Comparison of ENCODE assay signal across 1 cellular context in the genomic region with DNA sequence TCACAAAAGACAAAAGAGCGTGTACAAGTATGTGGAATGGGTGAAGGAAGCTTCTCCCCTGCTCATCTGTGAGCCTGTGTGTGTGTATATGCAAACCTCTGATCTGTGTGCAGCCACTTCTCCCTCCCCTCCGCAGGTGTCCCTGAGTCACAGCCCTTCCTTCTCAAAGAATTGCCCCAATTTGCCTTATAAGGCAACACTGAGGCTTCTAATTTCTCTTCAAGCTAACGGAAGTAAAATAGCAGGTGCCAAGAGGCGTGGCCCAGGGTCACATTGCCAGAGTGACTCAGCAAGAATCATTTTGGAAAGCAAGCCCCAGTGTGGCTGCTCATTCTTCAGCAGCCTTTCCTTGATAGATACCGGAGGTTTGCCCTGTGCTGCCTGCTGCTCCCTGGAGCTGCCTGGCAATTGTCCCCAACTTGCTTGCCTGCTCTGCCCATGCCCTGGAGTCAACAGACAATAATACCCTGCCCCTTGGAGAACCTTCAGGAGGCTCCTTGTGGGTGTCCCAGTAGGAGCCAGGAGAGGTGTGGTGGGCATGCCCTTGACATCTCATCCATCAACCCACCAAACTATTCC.
A peak's percentile ranks its signal among the peaks of the same experiment; 100 is the strongest.
TF ChIP-seq lines count a peak whose summit lies in the region.

No MANE protein-coding gene starts in this region.

TF ChIP-seq in K562, 482 proteins besides CTCF, POLR2A, EP300 and RAD21 (continued from another document and continues in another):
- TF ChIP-seq, protein P1, sequence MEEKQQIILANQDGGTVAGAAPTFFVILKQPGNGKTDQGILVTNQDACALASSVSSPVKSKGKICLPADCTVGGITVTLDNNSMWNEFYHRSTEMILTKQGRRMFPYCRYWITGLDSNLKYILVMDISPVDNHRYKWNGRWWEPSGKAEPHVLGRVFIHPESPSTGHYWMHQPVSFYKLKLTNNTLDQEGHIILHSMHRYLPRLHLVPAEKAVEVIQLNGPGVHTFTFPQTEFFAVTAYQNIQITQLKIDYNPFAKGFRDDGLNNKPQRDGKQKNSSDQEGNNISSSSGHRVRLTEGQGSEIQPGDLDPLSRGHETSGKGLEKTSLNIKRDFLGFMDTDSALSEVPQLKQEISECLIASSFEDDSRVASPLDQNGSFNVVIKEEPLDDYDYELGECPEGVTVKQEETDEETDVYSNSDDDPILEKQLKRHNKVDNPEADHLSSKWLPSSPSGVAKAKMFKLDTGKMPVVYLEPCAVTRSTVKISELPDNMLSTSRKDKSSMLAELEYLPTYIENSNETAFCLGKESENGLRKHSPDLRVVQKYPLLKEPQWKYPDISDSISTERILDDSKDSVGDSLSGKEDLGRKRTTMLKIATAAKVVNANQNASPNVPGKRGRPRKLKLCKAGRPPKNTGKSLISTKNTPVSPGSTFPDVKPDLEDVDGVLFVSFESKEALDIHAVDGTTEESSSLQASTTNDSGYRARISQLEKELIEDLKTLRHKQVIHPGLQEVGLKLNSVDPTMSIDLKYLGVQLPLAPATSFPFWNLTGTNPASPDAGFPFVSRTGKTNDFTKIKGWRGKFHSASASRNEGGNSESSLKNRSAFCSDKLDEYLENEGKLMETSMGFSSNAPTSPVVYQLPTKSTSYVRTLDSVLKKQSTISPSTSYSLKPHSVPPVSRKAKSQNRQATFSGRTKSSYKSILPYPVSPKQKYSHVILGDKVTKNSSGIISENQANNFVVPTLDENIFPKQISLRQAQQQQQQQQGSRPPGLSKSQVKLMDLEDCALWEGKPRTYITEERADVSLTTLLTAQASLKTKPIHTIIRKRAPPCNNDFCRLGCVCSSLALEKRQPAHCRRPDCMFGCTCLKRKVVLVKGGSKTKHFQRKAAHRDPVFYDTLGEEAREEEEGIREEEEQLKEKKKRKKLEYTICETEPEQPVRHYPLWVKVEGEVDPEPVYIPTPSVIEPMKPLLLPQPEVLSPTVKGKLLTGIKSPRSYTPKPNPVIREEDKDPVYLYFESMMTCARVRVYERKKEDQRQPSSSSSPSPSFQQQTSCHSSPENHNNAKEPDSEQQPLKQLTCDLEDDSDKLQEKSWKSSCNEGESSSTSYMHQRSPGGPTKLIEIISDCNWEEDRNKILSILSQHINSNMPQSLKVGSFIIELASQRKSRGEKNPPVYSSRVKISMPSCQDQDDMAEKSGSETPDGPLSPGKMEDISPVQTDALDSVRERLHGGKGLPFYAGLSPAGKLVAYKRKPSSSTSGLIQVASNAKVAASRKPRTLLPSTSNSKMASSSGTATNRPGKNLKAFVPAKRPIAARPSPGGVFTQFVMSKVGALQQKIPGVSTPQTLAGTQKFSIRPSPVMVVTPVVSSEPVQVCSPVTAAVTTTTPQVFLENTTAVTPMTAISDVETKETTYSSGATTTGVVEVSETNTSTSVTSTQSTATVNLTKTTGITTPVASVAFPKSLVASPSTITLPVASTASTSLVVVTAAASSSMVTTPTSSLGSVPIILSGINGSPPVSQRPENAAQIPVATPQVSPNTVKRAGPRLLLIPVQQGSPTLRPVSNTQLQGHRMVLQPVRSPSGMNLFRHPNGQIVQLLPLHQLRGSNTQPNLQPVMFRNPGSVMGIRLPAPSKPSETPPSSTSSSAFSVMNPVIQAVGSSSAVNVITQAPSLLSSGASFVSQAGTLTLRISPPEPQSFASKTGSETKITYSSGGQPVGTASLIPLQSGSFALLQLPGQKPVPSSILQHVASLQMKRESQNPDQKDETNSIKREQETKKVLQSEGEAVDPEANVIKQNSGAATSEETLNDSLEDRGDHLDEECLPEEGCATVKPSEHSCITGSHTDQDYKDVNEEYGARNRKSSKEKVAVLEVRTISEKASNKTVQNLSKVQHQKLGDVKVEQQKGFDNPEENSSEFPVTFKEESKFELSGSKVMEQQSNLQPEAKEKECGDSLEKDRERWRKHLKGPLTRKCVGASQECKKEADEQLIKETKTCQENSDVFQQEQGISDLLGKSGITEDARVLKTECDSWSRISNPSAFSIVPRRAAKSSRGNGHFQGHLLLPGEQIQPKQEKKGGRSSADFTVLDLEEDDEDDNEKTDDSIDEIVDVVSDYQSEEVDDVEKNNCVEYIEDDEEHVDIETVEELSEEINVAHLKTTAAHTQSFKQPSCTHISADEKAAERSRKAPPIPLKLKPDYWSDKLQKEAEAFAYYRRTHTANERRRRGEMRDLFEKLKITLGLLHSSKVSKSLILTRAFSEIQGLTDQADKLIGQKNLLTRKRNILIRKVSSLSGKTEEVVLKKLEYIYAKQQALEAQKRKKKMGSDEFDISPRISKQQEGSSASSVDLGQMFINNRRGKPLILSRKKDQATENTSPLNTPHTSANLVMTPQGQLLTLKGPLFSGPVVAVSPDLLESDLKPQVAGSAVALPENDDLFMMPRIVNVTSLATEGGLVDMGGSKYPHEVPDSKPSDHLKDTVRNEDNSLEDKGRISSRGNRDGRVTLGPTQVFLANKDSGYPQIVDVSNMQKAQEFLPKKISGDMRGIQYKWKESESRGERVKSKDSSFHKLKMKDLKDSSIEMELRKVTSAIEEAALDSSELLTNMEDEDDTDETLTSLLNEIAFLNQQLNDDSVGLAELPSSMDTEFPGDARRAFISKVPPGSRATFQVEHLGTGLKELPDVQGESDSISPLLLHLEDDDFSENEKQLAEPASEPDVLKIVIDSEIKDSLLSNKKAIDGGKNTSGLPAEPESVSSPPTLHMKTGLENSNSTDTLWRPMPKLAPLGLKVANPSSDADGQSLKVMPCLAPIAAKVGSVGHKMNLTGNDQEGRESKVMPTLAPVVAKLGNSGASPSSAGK (IDR thresholded peaks at IDR 0.05) = peak; percentile 79
- peak; percentile 53; the same call in 1 of the 2 replicates for TF ChIP-seq EP400 (IDR thresholded peaks at IDR 0.05)
- TF ChIP-seq POLR2G (IDR thresholded peaks at IDR 0.05; ENCODE audit: low read depth, low read length) = 0 out of 2 replicates have a peak, but pooled peaks have one; percentile 22
- TF ChIP-seq RNF2 (IDR thresholded peaks at IDR 0.05) = peak; percentile 80
- TF ChIP-seq CREM (IDR thresholded peaks at IDR 0.05; ENCODE audit: low read depth) = peak; percentile 29; the same call in 1 of the 2 replicates
- TF ChIP-seq ZNF764 (CRISPR knock-in tag; IDR thresholded peaks at IDR 0.05; ENCODE audit: low read depth) = no peak
- peak; percentile 93 for TF ChIP-seq L3MBTL2 (IDR thresholded peaks at IDR 0.05)
- no peak for TF ChIP-seq ZNF740 (CRISPR knock-in tag; IDR thresholded peaks at IDR 0.05)
- TF ChIP-seq ZNF740 (tag; IDR thresholded peaks at IDR 0.05) = no peak
- no peak for TF ChIP-seq NR4A1 (CRISPR knock-in tag; IDR thresholded peaks at IDR 0.05)
- 0 out of 2 replicates have a peak, but pooled peaks have one; percentile 26 for TF ChIP-seq NR4A1 (tag; IDR thresholded peaks at IDR 0.05)
- TF ChIP-seq ETV1 (tag; conservative IDR thresholded peaks at IDR 0.05; ENCODE audit: low read depth) = peak; percentile 96
- peak; percentile 94 for TF ChIP-seq ZNF316 (IDR thresholded peaks at IDR 0.05)
- peak; percentile 33; the same call in 1 of the 2 replicates for TF ChIP-seq BRD4 (IDR thresholded peaks at IDR 0.05)
- peak; percentile 98 for TF ChIP-seq BACH1 (tag; IDR thresholded peaks at IDR 0.05)
- TF ChIP-seq NCOR1 (IDR thresholded peaks at IDR 0.05) = peak; percentile 37
- TF ChIP-seq PTBP1 (IDR thresholded peaks at IDR 0.05; ENCODE audit: low read depth, low read length) = no peak
- TF ChIP-seq, protein P2, sequence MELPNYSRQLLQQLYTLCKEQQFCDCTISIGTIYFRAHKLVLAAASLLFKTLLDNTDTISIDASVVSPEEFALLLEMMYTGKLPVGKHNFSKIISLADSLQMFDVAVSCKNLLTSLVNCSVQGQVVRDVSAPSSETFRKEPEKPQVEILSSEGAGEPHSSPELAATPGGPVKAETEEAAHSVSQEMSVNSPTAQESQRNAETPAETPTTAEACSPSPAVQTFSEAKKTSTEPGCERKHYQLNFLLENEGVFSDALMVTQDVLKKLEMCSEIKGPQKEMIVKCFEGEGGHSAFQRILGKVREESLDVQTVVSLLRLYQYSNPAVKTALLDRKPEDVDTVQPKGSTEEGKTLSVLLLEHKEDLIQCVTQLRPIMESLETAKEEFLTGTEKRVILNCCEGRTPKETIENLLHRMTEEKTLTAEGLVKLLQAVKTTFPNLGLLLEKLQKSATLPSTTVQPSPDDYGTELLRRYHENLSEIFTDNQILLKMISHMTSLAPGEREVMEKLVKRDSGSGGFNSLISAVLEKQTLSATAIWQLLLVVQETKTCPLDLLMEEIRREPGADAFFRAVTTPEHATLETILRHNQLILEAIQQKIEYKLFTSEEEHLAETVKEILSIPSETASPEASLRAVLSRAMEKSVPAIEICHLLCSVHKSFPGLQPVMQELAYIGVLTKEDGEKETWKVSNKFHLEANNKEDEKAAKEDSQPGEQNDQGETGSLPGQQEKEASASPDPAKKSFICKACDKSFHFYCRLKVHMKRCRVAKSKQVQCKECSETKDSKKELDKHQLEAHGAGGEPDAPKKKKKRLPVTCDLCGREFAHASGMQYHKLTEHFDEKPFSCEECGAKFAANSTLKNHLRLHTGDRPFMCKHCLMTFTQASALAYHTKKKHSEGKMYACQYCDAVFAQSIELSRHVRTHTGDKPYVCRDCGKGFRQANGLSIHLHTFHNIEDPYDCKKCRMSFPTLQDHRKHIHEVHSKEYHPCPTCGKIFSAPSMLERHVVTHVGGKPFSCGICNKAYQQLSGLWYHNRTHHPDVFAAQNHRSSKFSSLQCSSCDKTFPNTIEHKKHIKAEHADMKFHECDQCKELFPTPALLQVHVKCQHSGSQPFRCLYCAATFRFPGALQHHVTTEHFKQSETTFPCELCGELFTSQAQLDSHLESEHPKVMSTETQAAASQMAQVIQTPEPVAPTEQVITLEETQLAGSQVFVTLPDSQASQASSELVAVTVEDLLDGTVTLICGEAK (IDR thresholded peaks at IDR 0.05) = 0 out of 2 replicates have a peak, but pooled peaks have one; percentile 31
- TF ChIP-seq, protein P2 (CRISPR knock-in tag; IDR thresholded peaks at IDR 0.05) = no peak
- peak; percentile 99 for TF ChIP-seq MAFG (tag; conservative IDR thresholded peaks at IDR 0.05)
- peak; percentile 67 for TF ChIP-seq TAF1 (IDR thresholded peaks at IDR 0.05; ENCODE audit: control insufficient read depth, extremely low read depth, insufficient read depth, low read length, severe bottlenecking)
- peak; percentile 94 for TF ChIP-seq ESRRA (IDR thresholded peaks at IDR 0.05; ENCODE audit: borderline replicate concordance, low read depth)
- peak; percentile 73 for TF ChIP-seq ELF1 (tag; IDR thresholded peaks at IDR 0.05)
- TF ChIP-seq ZBTB7A (IDR thresholded peaks at IDR 0.05; ENCODE audit: borderline replicate concordance, control insufficient read depth, low read depth, low read length) = no peak
- peak; percentile 79 for TF ChIP-seq POLR2H (tag; IDR thresholded peaks at IDR 0.05; ENCODE audit: low read depth)
- peak; percentile 32 to 42; a peak in 2 of 4 replicates for TF ChIP-seq MAZ (CRISPR knock-in tag; conservative IDR thresholded peaks at IDR 0.05 in 1 of 2, IDR thresholded peaks at IDR 0.05 in 1 of 2)
- peak; percentile 80 for TF ChIP-seq VEZF1 (CRISPR knock-in tag; IDR thresholded peaks at IDR 0.05)
